In genomic region chr4:61604054-61604453, GRCh38 we compare ENCODE assay signal across 7 cellular contexts.
"Had no signal": no experiment of that assay in that cellular context is flagged by ENCODE, and none has a peak within 500 bp of the region (broad histone marks: within the 10 kb centered on the region; RNA-seq: fewer than 3 reads in every experiment).

No MANE protein-coding gene starts in this region.

- DNase-seq: H9, HCEC 1CT, KBM-7 had no signal

- ATAC-seq: GM23338 had no signal

- H3K4me2 ChIP-seq: GM23338 had no signal

- H2AFZ ChIP-seq: GM23338 had no signal

- FAIRE-seq: H1, H54, HTR-8/SVneo had no signal

- H3K4me3 ChIP-seq: GM23338 had no signal
